9 cellular contexts compared by ENCODE assay signal in the genomic region with DNA sequence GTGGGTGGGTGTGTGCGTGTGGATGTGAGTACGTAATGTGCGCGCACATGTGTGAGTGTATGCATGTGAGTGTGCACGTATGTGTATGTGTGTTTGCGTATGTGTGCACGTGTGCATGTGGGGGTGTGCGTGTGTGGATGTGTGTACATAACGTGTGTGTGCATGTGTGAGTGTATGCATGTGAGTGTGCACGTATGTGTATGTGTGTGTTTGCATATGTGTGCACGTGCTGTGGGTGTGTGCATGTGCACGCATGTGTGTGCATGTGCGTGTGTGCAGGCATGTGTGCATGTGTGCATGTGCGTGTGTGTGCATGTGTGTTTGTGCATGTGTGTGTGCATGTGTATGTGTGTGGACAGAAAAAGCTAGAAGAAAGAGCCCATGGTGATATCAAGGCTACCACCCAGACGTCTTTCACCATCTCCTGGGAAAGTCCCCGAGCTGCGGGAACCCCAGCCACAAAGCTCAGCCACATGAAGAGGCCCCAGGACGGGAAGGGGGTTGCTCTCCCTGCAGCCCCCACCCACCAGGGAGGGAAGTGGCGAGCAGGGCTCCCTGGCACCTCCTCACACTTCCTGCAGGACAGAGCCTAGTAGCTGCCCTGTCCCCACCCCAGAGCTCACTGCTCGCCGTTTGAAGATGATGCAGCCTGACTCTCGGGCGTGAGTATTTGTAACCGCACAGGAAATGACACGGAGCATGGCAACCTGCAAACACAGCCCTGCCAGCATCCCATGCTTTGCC.
DNase-seq lines count a peak whose midpoint lies in the region; ATAC-seq and TF ChIP-seq lines count a peak whose summit lies in the region.
"Had no signal": no experiment of that assay in that cellular context is flagged by ENCODE, and none has a peak within 500 bp of the region (broad histone marks: within the 10 kb centered on the region; RNA-seq: fewer than 3 reads in every experiment).

No MANE protein-coding gene starts in this region.

- WGBS in prostate gland = 95% methylated on average over 24 of the region's 25 CpGs

- H3K4me3 ChIP-seq in prostate gland = no peak overlapping the region
- H3K4me3 ChIP-seq: pancreas had no signal

- H3K27me3 ChIP-seq in prostate gland (replicated peaks; ENCODE audit: insufficient read depth) = no peaks in the 10 kb centered on the region
- H3K27me3 ChIP-seq: pancreas had no signal

- ATAC-seq in HG03103 (IDR thresholded peaks at IDR 0.05; ENCODE audit: low read depth, unreplicated experiment) = peak; percentile 71

- peak; percentile 70 for DNase-seq in NK-92 treated with Interleukin-12 subunit alpha and Interleukin-12 subunit beta, amount 100 ng/mL, for 24 hours (lab: John Stamatoyannopoulos, UW)
- DNase-seq in NK-92 (lab: John Stamatoyannopoulos, UW; ENCODE audit: unreplicated experiment) (no peak), T-helper 22 cell (ENCODE audit: low read depth) (peak; percentile 32), epithelial cell of prostate (ENCODE audit: low read depth, low spot score) (no peak), prostate gland (ENCODE audit: low spot score) (no peak), NCI-H1417 (lab: John Stamatoyannopoulos, UW) (no peak), HuH-7.5 (ENCODE audit: low spot score) (no peak)

- H3K4me1 ChIP-seq in prostate gland (replicated peaks) = no peaks in the 10 kb centered on the region
- H3K4me1 ChIP-seq: pancreas had no signal

- no peaks in the 10 kb centered on the region for H3K9me3 ChIP-seq in prostate gland
- H3K9me3 ChIP-seq: pancreas had no signal

- H3K27ac ChIP-seq in epithelial cell of prostate = peak overlapping the region; percentile 17
- no peak overlapping the region for H3K27ac ChIP-seq in prostate gland
- H3K27ac ChIP-seq: pancreas had no signal

- no peak for TF ChIP-seq CTCF in prostate gland (IDR thresholded peaks at IDR 0.05)

- no peak for TF ChIP-seq POLR2A in prostate gland (IDR thresholded peaks at IDR 0.05)

- no peaks in the 10 kb centered on the region for H3K36me3 ChIP-seq in prostate gland
- H3K36me3 ChIP-seq: pancreas had no signal

- intact Hi-C loops in prostate gland (cut with DNase I) = loop anchor here (5.0 to 10.0 kb wide), 5 partner anchors 332 to 1667 kb away; no protein-coding TSS in a partner anchor

Comparison
In these comparisons a context has a peak if more than half of its experiments do, and no peak if none do; other contexts are left out.
1. DNase-seq: peak in NK-92 treated with Interleukin-12 subunit alpha and Interleukin-12 subunit beta, amount 100 ng/mL, for 24 hours (single experiment) and T-helper 22 cell (single experiment); none in NK-92 (single experiment), epithelial cell of prostate (single experiment), prostate gland (single experiment), NCI-H1417 (0 of 3) and HuH-7.5 (single experiment).